Comparison of ENCODE assay signal across 8 cellular contexts in the genomic region with DNA sequence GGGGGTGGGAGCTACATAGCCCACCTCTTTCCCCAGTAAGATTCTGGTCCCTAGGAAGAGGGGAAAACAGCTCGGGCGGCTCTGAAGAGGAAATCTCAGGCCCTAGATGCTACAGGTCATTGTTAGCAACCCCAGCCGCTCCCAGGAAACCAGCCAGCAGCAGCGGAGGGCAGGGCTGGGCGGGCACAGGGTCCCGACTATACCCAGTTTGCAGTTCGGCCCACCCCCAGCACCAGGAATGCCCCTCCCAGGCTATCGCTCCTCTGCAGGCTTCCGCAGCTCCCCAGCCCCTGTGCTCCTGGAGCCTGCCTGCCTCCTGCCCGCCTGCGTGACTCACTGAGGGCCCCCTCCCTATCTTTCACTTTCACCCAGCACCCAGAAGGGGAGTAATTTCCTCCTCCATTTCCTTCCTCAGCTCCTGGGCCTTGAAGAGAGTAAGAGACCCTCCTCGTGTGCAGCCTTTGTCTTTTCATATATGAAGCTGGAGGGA. TPM values are rescaled to one million over a fixed set of nuclear protein-coding genes. Genes with fewer than 3 reads are reported as not detected.
A peak's percentile ranks its signal among the peaks of the same experiment; 100 is the strongest.
DNase-seq lines count a peak whose midpoint lies in the region; ATAC-seq and TF ChIP-seq lines count a peak whose summit lies in the region.

No MANE protein-coding gene starts in this region.

- peaks cover 5% of the 10 kb centered on the region; the same call in 1 of the 2 replicates for H3F3A ChIP-seq in GM23338 (replicated peaks; ENCODE audit: low read depth)

- intact Hi-C loops in Right ventricle myocardium inferior (cut with DNase I): loop anchor here (5.0 kb wide), 1 partner anchor 46 kb away; no protein-coding TSS in a partner anchor

- H3K14ac ChIP-seq in trophoblast cell (ENCODE audit: low read length): peak overlapping the region; percentile 19

- H3K9me2 ChIP-seq in GM23338 (ENCODE audit: insufficient read depth): no peaks in the 10 kb centered on the region

- H3K4me1 ChIP-seq in GM23338 (ENCODE audit: insufficient read depth) (peaks cover 24% of the 10 kb centered on the region), trophoblast cell (ENCODE audit: control insufficient read depth in 1 of 2, insufficient read depth in 2 of 2, low read length in 2 of 2) (peaks cover 56 to 59% of the 10 kb centered on the region in 2 experiments)

- H2BK12ac ChIP-seq in trophoblast cell (ENCODE audit: low read length): peak overlapping the region; percentile 3

- H4K91ac ChIP-seq in trophoblast cell (ENCODE audit: low read depth, low read length): peak overlapping the region; percentile 22

- peaks cover 10% of the 10 kb centered on the region for H3K27me3 Mint-ChIP-seq in GM23338 (ENCODE audit: insufficient read depth, low read depth, poor library complexity)

- H2AFZ ChIP-seq in GM23338: peak overlapping the region; percentile 90
- peak overlapping the region; percentile 24 for H2AFZ ChIP-seq in trophoblast cell (ENCODE audit: insufficient read depth, low read length, poor library complexity)

- H3K27ac ChIP-seq in GM23338 (ENCODE audit: low read depth) (peak overlapping the region; percentile 93; the same call in 1 of the 2 replicates), RWPE1 (peak overlapping the region; percentile 99), trophoblast cell (ENCODE audit: low read depth, low read length) (peak overlapping the region; percentile 82)

- H3K36me3 ChIP-seq in GM23338 (ENCODE audit: insufficient read depth): no peaks in the 10 kb centered on the region
- H3K36me3 ChIP-seq in trophoblast cell (ENCODE audit: control insufficient read depth in 1 of 2, insufficient read depth in 2 of 2, low read length in 2 of 2): peaks cover 27 to 28% of the 10 kb centered on the region in 2 experiments

- no peak for TF ChIP-seq CTCF in GM23338 (conservative IDR thresholded peaks at IDR 0.05; ENCODE audit: low read depth in 2 of 2)
- TF ChIP-seq CTCF in RWPE1 (conservative IDR thresholded peaks at IDR 0.05; ENCODE audit: low read depth): no peak

- peak overlapping the region; percentile 97 for H3K27ac Mint-ChIP-seq in GM23338
- H3K27ac Mint-ChIP-seq in activated naive CD4-positive, alpha-beta T cell treated with anti-CD3 and anti-CD28 coated beads, Interleukin-2, amount 50 U/mL, for 72 hours: peak overlapping the region; percentile 84 to 94

- in situ Hi-C loops in ACHN (cut with HindIII; ENCODE audit: low pct_ligation_motif_present, low pct_unique_long_range_greater_than_20kb, low sequenced_read_pairs): no loop called here

- H3K4me2 ChIP-seq in GM23338 (peak overlapping the region; percentile 80), trophoblast cell (ENCODE audit: low read length) (peak overlapping the region; percentile 62)

- no peaks in the 10 kb centered on the region for H3K9me3 Mint-ChIP-seq in GM23338
- no peaks in the 10 kb centered on the region for H3K9me3 Mint-ChIP-seq in activated naive CD4-positive, alpha-beta T cell treated with anti-CD3 and anti-CD28 coated beads, Interleukin-2, amount 50 U/mL, for 72 hours

- no peak overlapping the region for H4K12ac ChIP-seq in trophoblast cell (ENCODE audit: low read depth, low read length)

- H3K4ac ChIP-seq in trophoblast cell (ENCODE audit: low read depth, low read length): no peak overlapping the region

- H3K4me3 ChIP-seq in GM23338 (peak overlapping the region; percentile 38), trophoblast cell (ENCODE audit: low read depth, low read length) (no peak overlapping the region)

- no CpG with 5 or more reads among the region's 12 CpGs for WGBS in trophoblast cell (ENCODE audit: extremely low coverage, insufficient coverage, insufficient read length)

- peaks cover 9% of the 10 kb centered on the region; the same call in 2 of the 3 replicates for H3K36me3 Mint-ChIP-seq in GM23338 (ENCODE audit: low read depth)
- H3K36me3 Mint-ChIP-seq in activated naive CD4-positive, alpha-beta T cell treated with anti-CD3 and anti-CD28 coated beads, Interleukin-2, amount 50 U/mL, for 72 hours: peaks cover 0 to 9% of the 10 kb centered on the region in 2 donors

- peak; percentile 71 for DNase-seq in ACHN
- DNase-seq in GM23338 (ENCODE audit: low spot score): peak; percentile 71
- peak; percentile 91 for DNase-seq in RWPE1 (ENCODE audit: low spot score)
- peak; percentile 64 to 76 for DNase-seq in activated naive CD4-positive, alpha-beta T cell treated with anti-CD3 and anti-CD28 coated beads, Interleukin-2, amount 50 U/mL, for 72 hours (ENCODE audit: low spot score in 2 of 2)
- peak; percentile 87 for DNase-seq in Right ventricle myocardium inferior (ENCODE audit: missing footprints)
- DNase-seq in trophoblast cell: peak in 1 of 2 donors; percentile 32
- DNase-seq in superior temporal gyrus (ENCODE audit: extremely low spot score): no peak

- no peak overlapping the region for H3K23ac ChIP-seq in trophoblast cell (ENCODE audit: low read length)

- H3K4me1 Mint-ChIP-seq in GM23338: peaks cover 45% of the 10 kb centered on the region

- CTCF ChIA-PET in RWPE1 (lab: Yijun Ruan, JAX): interaction anchor here (0.7 to 3.2 kb wide), 5 partner anchors 10 to 84 kb away, joined by 3 to 14 read pairs (median 4); no protein-coding TSS in a partner anchor

- peaks cover 21% of the 10 kb centered on the region for H3K79me1 ChIP-seq in trophoblast cell (ENCODE audit: low read length)

- H4K8ac ChIP-seq in trophoblast cell (ENCODE audit: low read depth, low read length): peak overlapping the region; percentile 34

- peak overlapping the region; percentile 36 for H2AK5ac ChIP-seq in trophoblast cell (ENCODE audit: low read length)

- peak overlapping the region; percentile 46 for H3K18ac ChIP-seq in trophoblast cell (ENCODE audit: low read length)

- H3K4me3 Mint-ChIP-seq in GM23338: peak overlapping the region; percentile 59

- no peaks in the 10 kb centered on the region for H3K9me3 ChIP-seq in trophoblast cell (ENCODE audit: insufficient read depth, low read depth, low read length)

- H3K9ac ChIP-seq in trophoblast cell (ENCODE audit: low read length): no peak overlapping the region

- peak; percentile 80 for ATAC-seq in GM23338
- peak; percentile 80 to 82 for ATAC-seq in activated naive CD4-positive, alpha-beta T cell treated with anti-CD3 and anti-CD28 coated beads, Interleukin-2, amount 50 U/mL, for 72 hours
- peak; percentile 54 for ATAC-seq in Right ventricle myocardium inferior
- ATAC-seq in GM19455 (IDR thresholded peaks at IDR 0.05; ENCODE audit: unreplicated experiment): no peak

- peak overlapping the region; percentile 54 for H2BK5ac ChIP-seq in trophoblast cell (ENCODE audit: low read depth, low read length, poor library complexity)

- H2BK120ac ChIP-seq in trophoblast cell (ENCODE audit: insufficient read depth, low read length, poor library complexity): peak overlapping the region; percentile 28

- H4K20me1 ChIP-seq in GM23338 (replicated peaks; ENCODE audit: insufficient read depth): peaks cover 2% of the 10 kb centered on the region; the same call in 1 of the 2 replicates

- H3K79me2 ChIP-seq in GM23338 (replicated peaks; ENCODE audit: insufficient read depth) (peaks cover 10% of the 10 kb centered on the region), trophoblast cell (ENCODE audit: control insufficient read depth, insufficient read depth, low read length, poor library complexity) (peaks cover 42% of the 10 kb centered on the region)

- POLR2A ChIA-PET in RWPE1 (lab: Yijun Ruan, JAX; ENCODE audit: low non-redundant PET): interaction anchor here (0.6 to 1.5 kb wide), 4 partner anchors 13 to 124 kb away, joined by 3 to 5 read pairs (median 4); a partner anchor contains a TSS

- H3K27me3 ChIP-seq in GM23338 (ENCODE audit: insufficient read depth) (no peaks in the 10 kb centered on the region), trophoblast cell (ENCODE audit: insufficient read depth, low read length) (no peaks in the 10 kb centered on the region)

TF ChIP-seq in GM23338, 12 proteins besides CTCF, POLR2A, EP300 and RAD21 (continues in another document):
- no peak for TF ChIP-seq ZNF331 (CRISPR knock-in tag; IDR thresholded peaks at IDR 0.05; ENCODE audit: low read depth)
- TF ChIP-seq CREB1 (CRISPR knock-in tag; IDR thresholded peaks at IDR 0.05; ENCODE audit: low read depth): no peak
- no peak for TF ChIP-seq EZH2 (IDR thresholded peaks at IDR 0.05; ENCODE audit: low read depth, unreplicated experiment)
- TF ChIP-seq, protein P1, sequence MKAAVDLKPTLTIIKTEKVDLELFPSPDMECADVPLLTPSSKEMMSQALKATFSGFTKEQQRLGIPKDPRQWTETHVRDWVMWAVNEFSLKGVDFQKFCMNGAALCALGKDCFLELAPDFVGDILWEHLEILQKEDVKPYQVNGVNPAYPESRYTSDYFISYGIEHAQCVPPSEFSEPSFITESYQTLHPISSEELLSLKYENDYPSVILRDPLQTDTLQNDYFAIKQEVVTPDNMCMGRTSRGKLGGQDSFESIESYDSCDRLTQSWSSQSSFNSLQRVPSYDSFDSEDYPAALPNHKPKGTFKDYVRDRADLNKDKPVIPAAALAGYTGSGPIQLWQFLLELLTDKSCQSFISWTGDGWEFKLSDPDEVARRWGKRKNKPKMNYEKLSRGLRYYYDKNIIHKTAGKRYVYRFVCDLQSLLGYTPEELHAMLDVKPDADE (IDR thresholded peaks at IDR 0.05): no peak
- no peak for TF ChIP-seq POLR2AphosphoS5 (IDR thresholded peaks at IDR 0.05; ENCODE audit: low read depth)

RNA-seq across cellular contexts. Expression of gene PNMA1, which starts 27.2 kb away (rescaled TPM):
- 32.9 and 35.6 TPM in 2 replicates for total RNA-seq in GM23338 (2014; rRNA removed; shearing (Covaris generic))
- polyA plus RNA-seq in GM23338 (2016; fragmentation: Nextera tagmentation; extraction: Ambion mirVana): 18.2 and 19.6 TPM in 2 replicates
- 10 to 100 TPM; 26.7 to 29.2 TPM for total RNA-seq in activated naive CD4-positive, alpha-beta T cell treated with anti-CD3 and anti-CD28 coated beads, Interleukin-2, amount 50 U/mL, for 72 hours
- 14.9 TPM for total RNA-seq in Right ventricle myocardium inferior
- 19.1 and 19.3 TPM in 2 replicates for polyA plus RNA-seq in trophoblast cell (2013)
